Comparison of ENCODE assay signal across 9 cellular contexts in the genomic region with DNA sequence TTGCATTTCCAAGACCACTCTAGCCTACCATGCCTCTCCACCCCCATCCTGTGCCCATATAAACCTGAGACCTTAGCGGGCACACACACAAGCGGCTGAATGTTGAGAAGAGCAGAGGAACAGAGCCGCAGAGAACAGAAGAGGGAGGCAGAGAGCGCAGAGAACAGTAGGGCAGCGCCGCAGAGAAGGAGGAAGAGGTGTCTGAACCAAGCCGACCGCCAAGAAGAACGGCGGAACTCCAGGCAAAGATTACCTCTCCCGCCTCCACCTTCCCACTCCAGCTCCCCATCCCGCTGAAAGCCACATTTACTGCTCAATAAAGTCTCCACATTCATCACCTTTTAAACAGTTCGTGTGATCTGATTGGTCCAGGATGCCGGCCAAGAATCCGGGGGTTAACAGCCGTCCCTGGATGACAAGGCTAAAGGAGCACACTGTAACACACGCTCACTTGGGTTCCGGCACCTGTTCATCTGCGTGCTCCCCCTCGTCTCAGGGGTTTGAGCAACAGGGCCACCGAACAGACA. TPM values are rescaled to one million over a fixed set of nuclear protein-coding genes. Genes with fewer than 3 reads are reported as not detected.
DNase-seq lines count a peak whose midpoint lies in the region; ATAC-seq and TF ChIP-seq lines count a peak whose summit lies in the region.
"Had no signal": no experiment of that assay in that cellular context is flagged by ENCODE, and none has a peak within 500 bp of the region (broad histone marks: within the 10 kb centered on the region; RNA-seq: fewer than 3 reads in every experiment).

No MANE protein-coding gene starts in this region.

- H3K4me1 Mint-ChIP-seq in CD14-positive monocyte: peaks cover 12% of the 10 kb centered on the region
- peaks cover 9% of the 10 kb centered on the region for H3K4me1 Mint-ChIP-seq in activated B cell treated with CpG ODN at 0.5 μM for 24 hours
- H3K4me1 Mint-ChIP-seq in immature natural killer cell: peaks cover 0 to 5% of the 10 kb centered on the region in 2 donors

- peak overlapping the region; percentile 70 to 92 for H3K4me3 Mint-ChIP-seq in CD14-positive monocyte
- peak overlapping the region; percentile 73 for H3K4me3 Mint-ChIP-seq in activated B cell treated with CpG ODN at 0.5 μM for 24 hours
- H3K4me3 Mint-ChIP-seq in immature natural killer cell: peak overlapping the region in 1 of 5 donors; percentile 11

- no peaks in the 10 kb centered on the region for H3K36me3 Mint-ChIP-seq in CD14-positive monocyte
- no peaks in the 10 kb centered on the region for H3K36me3 Mint-ChIP-seq in activated B cell treated with CpG ODN at 0.5 μM for 24 hours (ENCODE audit: low read depth)
- H3K36me3 Mint-ChIP-seq in immature natural killer cell: no peaks in the 10 kb centered on the region

- peak overlapping the region; percentile 80 for H3K4me2 ChIP-seq in trophoblast cell (ENCODE audit: low read length)

- no CpG with 5 or more reads among the region's 21 CpGs for WGBS in trophoblast cell (ENCODE audit: extremely low coverage, insufficient coverage, insufficient read length)

- no peak overlapping the region for H2AK5ac ChIP-seq in trophoblast cell (ENCODE audit: low read length)

- no peak overlapping the region for H4K8ac ChIP-seq in trophoblast cell (ENCODE audit: low read depth, low read length)

- H2BK12ac ChIP-seq in trophoblast cell (ENCODE audit: low read length): no peak overlapping the region

- POLR2A ChIA-PET in activated B cell treated with CpG ODN at 0.5 μM for 24 hours (lab: Charles Lee): no interaction called here

- DNase-seq in CD14-positive monocyte (ENCODE audit: low spot score) (no peak), activated B cell treated with CpG ODN at 0.5 μM for 24 hours (no peak), fibroblast of mammary gland (ENCODE audit: low read depth) (peak; percentile 19), trophoblast cell (no peak), ureter (ENCODE audit: low spot score) (no peak), immature natural killer cell (no peak)

- H3K27ac ChIP-seq in trophoblast cell (ENCODE audit: low read depth, low read length): no peak overlapping the region

- H3K79me1 ChIP-seq in trophoblast cell (ENCODE audit: low read length): no peaks in the 10 kb centered on the region

- no peak overlapping the region for H3K23ac ChIP-seq in trophoblast cell (ENCODE audit: low read length)

- ATAC-seq in GM19351 (IDR thresholded peaks at IDR 0.05; ENCODE audit: unreplicated experiment) (peak; percentile 74), HG03571 (IDR thresholded peaks at IDR 0.05; ENCODE audit: unreplicated experiment) (peak; percentile 64), activated B cell treated with CpG ODN at 0.5 μM for 24 hours (ENCODE audit: low read depth) (peak; percentile 47)

- CTCF ChIA-PET in activated B cell treated with CpG ODN at 0.5 μM for 24 hours (lab: Charles Lee): no interaction called here

- H4K91ac ChIP-seq in trophoblast cell (ENCODE audit: low read depth, low read length): no peak overlapping the region

- H3K4me1 ChIP-seq in trophoblast cell (ENCODE audit: control insufficient read depth in 1 of 2, insufficient read depth in 2 of 2, low read length in 2 of 2): no peaks in the 10 kb centered on the region

- H3K27ac Mint-ChIP-seq in CD14-positive monocyte: peak overlapping the region in 2 of 7 donors; percentile 34 to 68
- H3K27ac Mint-ChIP-seq in activated B cell treated with CpG ODN at 0.5 μM for 24 hours: no peak overlapping the region
- H3K27ac Mint-ChIP-seq in immature natural killer cell: no peak overlapping the region

- no peaks in the 10 kb centered on the region for H3K36me3 ChIP-seq in trophoblast cell (ENCODE audit: control insufficient read depth in 1 of 2, insufficient read depth in 2 of 2, low read length in 2 of 2)

- H3K27me3 ChIP-seq in trophoblast cell (ENCODE audit: insufficient read depth, low read length): no peaks in the 10 kb centered on the region

- no peaks in the 10 kb centered on the region for H3K79me2 ChIP-seq in trophoblast cell (ENCODE audit: control insufficient read depth, insufficient read depth, low read length, poor library complexity)

- H3K27me3 Mint-ChIP-seq in CD14-positive monocyte (ENCODE audit: low read depth in 3 of 3) (peaks cover 5 to 11% (median 9%) of the 10 kb centered on the region in 3 donors), activated B cell treated with CpG ODN at 0.5 μM for 24 hours (peaks cover 16% of the 10 kb centered on the region), immature natural killer cell (ENCODE audit: low read depth in 3 of 3) (peaks cover 0 to 2% (median 0%) of the 10 kb centered on the region in 3 donors)

- no peak overlapping the region for H3K18ac ChIP-seq in trophoblast cell (ENCODE audit: low read length)

- H3K9ac ChIP-seq in trophoblast cell (ENCODE audit: low read length): no peak overlapping the region

- intact Hi-C loops in CD14-positive monocyte (cut with micrococcal nuclease): no loop called here
- intact Hi-C loops in activated B cell treated with CpG ODN at 0.5 μM for 24 hours (cut with micrococcal nuclease): no loop called here

- H2AFZ ChIP-seq in trophoblast cell (ENCODE audit: insufficient read depth, low read length, poor library complexity): no peak overlapping the region

- H3K4me3 ChIP-seq in fibroblast of mammary gland (ENCODE audit: control insufficient read depth, low read depth, low read length) (peak overlapping the region; percentile 22), trophoblast cell (ENCODE audit: low read depth, low read length) (no peak overlapping the region)

- no peak overlapping the region for H2BK5ac ChIP-seq in trophoblast cell (ENCODE audit: low read depth, low read length, poor library complexity)

- no peak overlapping the region for H4K12ac ChIP-seq in trophoblast cell (ENCODE audit: low read depth, low read length)

- no peaks in the 10 kb centered on the region for H3K9me3 ChIP-seq in trophoblast cell (ENCODE audit: insufficient read depth, low read depth, low read length)

- H3K4ac ChIP-seq in trophoblast cell (ENCODE audit: low read depth, low read length): no peak overlapping the region

- TF ChIP-seq CTCF in CD14-positive monocyte (IDR thresholded peaks at IDR 0.05): peak; percentile 20
- TF ChIP-seq CTCF in activated B cell treated with CpG ODN at 0.5 μM for 24 hours (IDR thresholded peaks at IDR 0.05): no peak
- TF ChIP-seq CTCF in fibroblast of mammary gland (conservative IDR thresholded peaks at IDR 0.05; ENCODE audit: control insufficient read depth, insufficient read depth, low read depth, low read length): peak; percentile 15

- H3K9me3 Mint-ChIP-seq in CD14-positive monocyte (peaks cover 0 to 3% (median 0%) of the 10 kb centered on the region in 7 donors), activated B cell treated with CpG ODN at 0.5 μM for 24 hours (no peaks in the 10 kb centered on the region), immature natural killer cell (peaks cover 0 to 7% (median 1%) of the 10 kb centered on the region in 6 donors)

- H3K14ac ChIP-seq in trophoblast cell (ENCODE audit: low read length): no peak overlapping the region

- no peak overlapping the region for H2BK120ac ChIP-seq in trophoblast cell (ENCODE audit: insufficient read depth, low read length, poor library complexity)

RNA-seq across cellular contexts. Expression of gene GRIN3A, which starts 33.2 kb away (rescaled TPM):
- polyA plus RNA-seq in CD14-positive monocyte: under 1 TPM; 0.11 to 0.39 TPM
- not detected in 2 replicates for total RNA-seq in activated B cell treated with CpG ODN at 0.5 μM for 24 hours
- polyA plus RNA-seq in trophoblast cell (2013): 0.03 and 0.07 TPM in 2 replicates
- total RNA-seq in ureter: 0.05 TPM
- polyA plus RNA-seq in immature natural killer cell: under 1 TPM in 1 of 3 donors, not detected in 2; 0.02 TPM
- total RNA-seq: endothelial cell of umbilical vein had no signal
- polyA plus RNA-seq: endothelial cell of umbilical vein had no signal
